In genomic region chr2:105327690-105328089, GRCh38 we compare ENCODE assay signal across 11 cellular contexts. TPM values are rescaled to one million over a fixed set of nuclear protein-coding genes. Genes with fewer than 3 reads are reported as not detected.
DNase-seq lines count a peak whose midpoint lies in the region; ATAC-seq and TF ChIP-seq lines count a peak whose summit lies in the region.
"Had no signal": no experiment of that assay in that cellular context is flagged by ENCODE, and none has a peak within 500 bp of the region (broad histone marks: within the 10 kb centered on the region; RNA-seq: fewer than 3 reads in every experiment).

No MANE protein-coding gene starts in this region.

- H3K27ac Mint-ChIP-seq in activated T-cell treated with anti-CD3 and anti-CD28 coated beads, Interleukin-2, amount 50 U/mL, for 24 hours: peak overlapping the region; percentile 89
- H3K27ac Mint-ChIP-seq in WTC11: peak overlapping the region; percentile 23; the same call in 1 of the 2 replicates
- no peak overlapping the region for H3K27ac Mint-ChIP-seq in stimulated activated naive B cell treated with anti-CD40 and anti-IgM and Interleukin-4, amounts not matched to agents 10 μg/mL and 1 μg/mL and 100 μg/mL, for 72 hours

- CTCF ChIA-PET in WTC11 (lab: Charles Lee): interaction anchor here (0.5 to 1.1 kb wide), 2 partner anchors 39 to 195 kb away, joined by 3 read pairs; no protein-coding TSS in a partner anchor

- H3K27me3 ChIP-seq in H7 (ENCODE audit: control insufficient read depth, insufficient read depth, low read length): no peaks in the 10 kb centered on the region

- POLR2A ChIA-PET in WTC11 (lab: Charles Lee): no interaction called here

- ATAC-seq in WTC11: no peak
- ATAC-seq in stimulated activated naive B cell treated with anti-CD40 and anti-IgM and Interleukin-4, amounts not matched to agents 10 μg/mL and 1 μg/mL and 100 μg/mL, for 72 hours (replicated peaks): no peak
- no peak for ATAC-seq in GM21423 (IDR thresholded peaks at IDR 0.05; ENCODE audit: unreplicated experiment)
- ATAC-seq: Right ventricle myocardium inferior had no signal

- DNase-seq in activated T-cell treated with anti-CD3 and anti-CD28 coated beads, Interleukin-2, amount 50 U/mL, for 24 hours: no peak
- DNase-seq in activated T-cell treated with anti-CD3 and anti-CD28 coated beads, Interleukin-2, amount 50 U/mL, for 48 hours: no peak
- no peak for DNase-seq in WTC11 (ENCODE audit: low spot score)
- DNase-seq in kidney glomerular epithelial cell (lab: John Stamatoyannopoulos, UW): peak; percentile 54
- DNase-seq in stimulated activated naive B cell treated with anti-CD40 and anti-IgM and Interleukin-4, amounts not matched to agents 10 μg/mL and 1 μg/mL and 100 μg/mL, for 72 hours: no peak
- no peak for DNase-seq in H7
- no peak for DNase-seq in NCI-H446 treated with DMSO at 0.1 percent for 48 hours (lab: John Stamatoyannopoulos, UW)
- DNase-seq: activated CD4-positive, alpha-beta T cell treated with anti-CD3 and anti-CD28 coated beads, Interleukin-2, amount 50 U/mL, for 48 hours; NCI-H2081 treated with DMSO at 0.1 percent for 48 hours had no signal

- H3K27me3 Mint-ChIP-seq in activated T-cell treated with anti-CD3 and anti-CD28 coated beads, Interleukin-2, amount 50 U/mL, for 24 hours: no peaks in the 10 kb centered on the region
- no peaks in the 10 kb centered on the region; the same call in 1 of the 2 replicates for H3K27me3 Mint-ChIP-seq in WTC11 (ENCODE audit: low read depth)
- H3K27me3 Mint-ChIP-seq in stimulated activated naive B cell treated with anti-CD40 and anti-IgM and Interleukin-4, amounts not matched to agents 10 μg/mL and 1 μg/mL and 100 μg/mL, for 72 hours: no peaks in the 10 kb centered on the region

- H3K36me3 Mint-ChIP-seq in activated T-cell treated with anti-CD3 and anti-CD28 coated beads, Interleukin-2, amount 50 U/mL, for 24 hours (ENCODE audit: low read depth): peaks cover 52% of the 10 kb centered on the region
- H3K36me3 Mint-ChIP-seq in WTC11: no peaks in the 10 kb centered on the region
- H3K36me3 Mint-ChIP-seq in stimulated activated naive B cell treated with anti-CD40 and anti-IgM and Interleukin-4, amounts not matched to agents 10 μg/mL and 1 μg/mL and 100 μg/mL, for 72 hours: peaks cover 8 to 26% of the 10 kb centered on the region in 2 donors

- TF ChIP-seq CTCF in WTC11 (IDR thresholded peaks at IDR 0.05): no peak

- no peak overlapping the region for H3K4me3 ChIP-seq in H7 (ENCODE audit: insufficient read depth, low read depth, low read length)

- H3K4me1 Mint-ChIP-seq in activated T-cell treated with anti-CD3 and anti-CD28 coated beads, Interleukin-2, amount 50 U/mL, for 24 hours (ENCODE audit: low read depth): peaks cover 69% of the 10 kb centered on the region
- peaks cover 30% of the 10 kb centered on the region for H3K4me1 Mint-ChIP-seq in WTC11
- peaks cover 43 to 67% of the 10 kb centered on the region in 2 donors for H3K4me1 Mint-ChIP-seq in stimulated activated naive B cell treated with anti-CD40 and anti-IgM and Interleukin-4, amounts not matched to agents 10 μg/mL and 1 μg/mL and 100 μg/mL, for 72 hours

- H3K4me3 Mint-ChIP-seq in activated T-cell treated with anti-CD3 and anti-CD28 coated beads, Interleukin-2, amount 50 U/mL, for 24 hours: peak overlapping the region; percentile 90
- H3K4me3 Mint-ChIP-seq in WTC11: peak overlapping the region; percentile 85
- peak overlapping the region; percentile 25 to 85 for H3K4me3 Mint-ChIP-seq in stimulated activated naive B cell treated with anti-CD40 and anti-IgM and Interleukin-4, amounts not matched to agents 10 μg/mL and 1 μg/mL and 100 μg/mL, for 72 hours

- H3K9me3 Mint-ChIP-seq in activated T-cell treated with anti-CD3 and anti-CD28 coated beads, Interleukin-2, amount 50 U/mL, for 24 hours: no peaks in the 10 kb centered on the region
- H3K9me3 Mint-ChIP-seq in WTC11: no peaks in the 10 kb centered on the region
- H3K9me3 Mint-ChIP-seq in stimulated activated naive B cell treated with anti-CD40 and anti-IgM and Interleukin-4, amounts not matched to agents 10 μg/mL and 1 μg/mL and 100 μg/mL, for 72 hours: no peaks in the 10 kb centered on the region

- H3K36me3 ChIP-seq in H7 (replicated peaks; ENCODE audit: control insufficient read depth, insufficient read depth, low read length): no peaks in the 10 kb centered on the region

TF ChIP-seq in WTC11, 78 proteins besides CTCF, POLR2A, EP300 and RAD21 (continues in another document):
- TF ChIP-seq CBFB (CRISPR knock-in tag; IDR thresholded peaks at IDR 0.05; ENCODE audit: low read depth) (no peak), SOX15 (CRISPR knock-in tag; IDR thresholded peaks at IDR 0.05) (no peak), MLX (CRISPR knock-in tag; IDR thresholded peaks at IDR 0.05) (no peak), STAT6 (CRISPR knock-in tag; conservative IDR thresholded peaks at IDR 0.05; ENCODE audit: low read depth) (no peak), ZNF532 (CRISPR knock-in tag; IDR thresholded peaks at IDR 0.05; ENCODE audit: borderline replicate concordance) (no peak)

RNA-seq across cellular contexts. Expression of gene TGFBRAP1, which starts 1.8 kb away (rescaled TPM):
- 15.8 to 16.3 TPM (median 16.3 TPM) in 3 replicates for total RNA-seq in WTC11 (2021)
- 16.4 and 19.5 TPM in 2 replicates for total RNA-seq in H7 (2014; rRNA removed; shearing (Covaris generic))

RNA-seq across cellular contexts. Expression of gene C2orf49, which starts 9.7 kb away (rescaled TPM):
- total RNA-seq in WTC11 (2021): 15.9 to 17.2 TPM (median 16.6 TPM) in 3 replicates
- total RNA-seq in H7 (2014; rRNA removed; shearing (Covaris generic)): 8.4 and 11.4 TPM in 2 replicates
